Comparison of ENCODE assay signal across 23 cellular contexts in the genomic region with DNA sequence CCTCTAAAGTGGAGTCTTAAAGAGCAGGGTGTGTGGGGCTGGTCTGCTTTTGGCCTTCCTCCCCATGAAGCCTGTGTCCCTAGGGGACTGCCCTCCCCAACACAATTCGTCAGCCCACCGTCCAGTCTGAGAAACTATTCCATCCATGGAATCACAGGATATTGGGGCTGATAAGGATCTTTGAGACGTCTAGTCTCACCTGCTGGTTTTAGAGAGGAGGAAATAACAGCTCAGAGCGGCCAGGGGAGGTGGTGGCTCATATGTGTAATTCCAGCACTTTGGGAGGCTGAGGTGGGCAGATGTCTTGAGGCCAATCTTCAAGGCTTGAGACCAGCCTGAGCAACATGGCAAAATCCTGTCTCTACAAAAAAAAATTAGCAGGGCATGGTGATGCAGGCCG. TPM values are rescaled to one million over a fixed set of nuclear protein-coding genes. Genes with fewer than 3 reads are reported as not detected.
DNase-seq lines count a peak whose midpoint lies in the region; ATAC-seq and TF ChIP-seq lines count a peak whose summit lies in the region.
"Had no signal": no experiment of that assay in that cellular context is flagged by ENCODE, and none has a peak within 500 bp of the region (broad histone marks: within the 10 kb centered on the region; RNA-seq: fewer than 3 reads in every experiment).

No MANE protein-coding gene starts in this region.

- no peak overlapping the region for H3K4me3 Mint-ChIP-seq in activated T-cell treated with anti-CD3 and anti-CD28 coated beads, Interleukin-2, amount 50 U/mL, for 24 hours
- no peak overlapping the region for H3K4me3 Mint-ChIP-seq in activated T-cell treated with anti-CD3 and anti-CD28 coated beads, Interleukin-2, amount 50 U/mL, for 4 hours
- H3K4me3 Mint-ChIP-seq in nephron progenitor cell = peak overlapping the region; percentile 39
- H3K4me3 Mint-ChIP-seq: activated naive CD8-positive, alpha-beta T cell treated with anti-CD3 and anti-CD28 coated beads for 36 hours; naive thymus-derived CD8-positive, alpha-beta T cell had no signal

- intact Hi-C loops in tibial artery (cut with DNase I; ENCODE audit: low total_unique reads) = no loop called here

- no peaks in the 10 kb centered on the region for H3K36me3 ChIP-seq in tibial artery
- H3K36me3 ChIP-seq: Peyer's patch, suprapubic skin had no signal

- H3K27ac Mint-ChIP-seq in activated T-cell treated with anti-CD3 and anti-CD28 coated beads, Interleukin-2, amount 50 U/mL, for 24 hours = peak overlapping the region; percentile 55
- no peak overlapping the region for H3K27ac Mint-ChIP-seq in nephron progenitor cell
- H3K27ac Mint-ChIP-seq: activated naive CD8-positive, alpha-beta T cell treated with anti-CD3 and anti-CD28 coated beads for 36 hours; activated T-helper 2 cell treated with anti-CD3 and anti-CD28 coated beads, Interferon-gamma antibody, Interleukin-2, Interleukin-4, amounts not matched to agents 10 μg/mL and 5 μg/mL and 100 μg/mL, durations not matched to agents 14 hours and 24 hours and 36 hours had no signal

- no peak overlapping the region for H3K4me3 ChIP-seq in tibial artery
- H3K4me3 ChIP-seq: GM12878, Peyer's patch, suprapubic skin had no signal

- no peak for DNase-seq in activated T-cell treated with anti-CD3 and anti-CD28 coated beads, Interleukin-2, amount 50 U/mL, for 24 hours
- no peak for DNase-seq in activated T-cell treated with anti-CD3 and anti-CD28 coated beads, Interleukin-2, amount 50 U/mL, for 4 hours
- DNase-seq in dermis blood vessel endothelial cell (peak; percentile 34), nephron progenitor cell (no peak), tibial artery (no peak), occipital lobe (lab: John Stamatoyannopoulos, UW) (no peak), NCI-H226 (no peak), T-helper 1 cell (no peak)
- DNase-seq: activated CD4-positive, alpha-beta T cell treated with anti-CD3 and anti-CD28 coated beads, Interleukin-2, amount 50 U/mL, for 4 hours; activated CD4-positive, CD25-positive, alpha-beta regulatory T cell; activated CD8-positive, alpha-beta memory T cell treated with anti-CD3 and anti-CD28 coated beads, Interleukin-2, amount 50 U/mL, for 4 hours; activated naive CD8-positive, alpha-beta T cell treated with anti-CD3 and anti-CD28 coated beads for 36 hours; caudate nucleus; cortex of kidney; naive thymus-derived CD8-positive, alpha-beta T cell; NCI-H187 treated with DMSO at 0.1 percent for 48 hours; NCI-H524 treated with DMSO at 0.1 percent for 48 hours; Peyer's patch; stimulated activated CD4-positive, alpha-beta T cell treated with anti-CD3 and anti-CD28 coated beads, Interleukin-2, amount 100 ng/mL, for 48 hours had no signal

- H3K27me3 ChIP-seq in tibial artery = no peaks in the 10 kb centered on the region
- H3K27me3 ChIP-seq: Peyer's patch, suprapubic skin had no signal

- H3K9me3 Mint-ChIP-seq in activated T-cell treated with anti-CD3 and anti-CD28 coated beads, Interleukin-2, amount 50 U/mL, for 24 hours = no peaks in the 10 kb centered on the region
- H3K9me3 Mint-ChIP-seq in activated T-cell treated with anti-CD3 and anti-CD28 coated beads, Interleukin-2, amount 50 U/mL, for 4 hours = no peaks in the 10 kb centered on the region
- no peaks in the 10 kb centered on the region for H3K9me3 Mint-ChIP-seq in nephron progenitor cell
- H3K9me3 Mint-ChIP-seq: activated naive CD8-positive, alpha-beta T cell treated with anti-CD3 and anti-CD28 coated beads for 36 hours; activated T-helper 2 cell treated with anti-CD3 and anti-CD28 coated beads, Interferon-gamma antibody, Interleukin-2, Interleukin-4, amounts not matched to agents 10 μg/mL and 5 μg/mL and 100 μg/mL, durations not matched to agents 14 hours and 24 hours and 36 hours; naive thymus-derived CD8-positive, alpha-beta T cell had no signal

- H3K36me3 Mint-ChIP-seq in activated T-cell treated with anti-CD3 and anti-CD28 coated beads, Interleukin-2, amount 50 U/mL, for 24 hours (ENCODE audit: low read depth) = peaks cover 11% of the 10 kb centered on the region
- peaks cover 5% of the 10 kb centered on the region for H3K36me3 Mint-ChIP-seq in activated T-cell treated with anti-CD3 and anti-CD28 coated beads, Interleukin-2, amount 50 U/mL, for 4 hours (ENCODE audit: insufficient read depth)
- peaks cover 7% of the 10 kb centered on the region for H3K36me3 Mint-ChIP-seq in nephron progenitor cell (ENCODE audit: low read depth)
- H3K36me3 Mint-ChIP-seq: naive thymus-derived CD8-positive, alpha-beta T cell had no signal

- TF ChIP-seq CTCF in nephron progenitor cell (IDR thresholded peaks at IDR 0.05) (no peak), tibial artery (IDR thresholded peaks at IDR 0.05) (no peak)

- no peak for ATAC-seq in activated T-cell treated with anti-CD3 and anti-CD28 coated beads, Interleukin-2, amount 50 U/mL, for 4 hours
- ATAC-seq: GM12878; naive thymus-derived CD8-positive, alpha-beta T cell had no signal

- H3K4me1 ChIP-seq in tibial artery = peaks cover 0 to 37% (median 15%) of the 10 kb centered on the region in 4 donors

- peaks cover 12% of the 10 kb centered on the region for H3K4me1 Mint-ChIP-seq in activated T-cell treated with anti-CD3 and anti-CD28 coated beads, Interleukin-2, amount 50 U/mL, for 24 hours (ENCODE audit: low read depth)
- peaks cover 16% of the 10 kb centered on the region for H3K4me1 Mint-ChIP-seq in activated T-cell treated with anti-CD3 and anti-CD28 coated beads, Interleukin-2, amount 50 U/mL, for 4 hours (ENCODE audit: low read depth)
- peaks cover 26% of the 10 kb centered on the region for H3K4me1 Mint-ChIP-seq in nephron progenitor cell
- H3K4me1 Mint-ChIP-seq: activated naive CD8-positive, alpha-beta T cell treated with anti-CD3 and anti-CD28 coated beads for 36 hours had no signal

- no peaks in the 10 kb centered on the region for H3K27me3 Mint-ChIP-seq in activated T-cell treated with anti-CD3 and anti-CD28 coated beads, Interleukin-2, amount 50 U/mL, for 24 hours
- H3K27me3 Mint-ChIP-seq in activated T-cell treated with anti-CD3 and anti-CD28 coated beads, Interleukin-2, amount 50 U/mL, for 4 hours (ENCODE audit: low read depth) = no peaks in the 10 kb centered on the region
- peaks cover 3% of the 10 kb centered on the region for H3K27me3 Mint-ChIP-seq in nephron progenitor cell (ENCODE audit: low read depth, poor library complexity)
- H3K27me3 Mint-ChIP-seq: activated naive CD8-positive, alpha-beta T cell treated with anti-CD3 and anti-CD28 coated beads for 36 hours; naive thymus-derived CD8-positive, alpha-beta T cell had no signal

- H3K27ac ChIP-seq in tibial artery = peak overlapping the region; percentile 77 to 82
- H3K27ac ChIP-seq: 22Rv1, suprapubic skin had no signal

- no peaks in the 10 kb centered on the region for H3K9me3 ChIP-seq in tibial artery
- H3K9me3 ChIP-seq: Peyer's patch, suprapubic skin had no signal

RNA-seq across cellular contexts. Expression of a gene that starts 32.4 kb away (rescaled TPM):
- total RNA-seq in activated T-cell treated with anti-CD3 and anti-CD28 coated beads, Interleukin-2, amount 50 U/mL, for 4 hours = 10 to 100 TPM in 2 of 3 donors, 1 to 10 TPM in 1; 9.3 to 14.2 (median 13.0) TPM
- 61.3 and 65.9 TPM in 2 replicates for total RNA-seq in dermis blood vessel endothelial cell
- total RNA-seq in occipital lobe = 6.7 TPM

RNA-seq across cellular contexts. Expression of a gene that starts 37.6 kb away (rescaled TPM):
- total RNA-seq in activated T-cell treated with anti-CD3 and anti-CD28 coated beads, Interleukin-2, amount 50 U/mL, for 4 hours = 1 to 10 TPM in 2 of 3 donors, under 1 TPM in 1; 0.63 to 2.4 (median 1.4) TPM
- total RNA-seq in dermis blood vessel endothelial cell = 5.6 and 5.8 TPM in 2 replicates
- 15.6 TPM for total RNA-seq in occipital lobe

RNA-seq across cellular contexts. Expression of a gene that starts 48.7 kb away (rescaled TPM):
- total RNA-seq in activated T-cell treated with anti-CD3 and anti-CD28 coated beads, Interleukin-2, amount 50 U/mL, for 4 hours = 1 to 10 TPM; 1.5 to 2.2 (median 1.6) TPM
- total RNA-seq in dermis blood vessel endothelial cell = 5.4 and 16.5 TPM in 2 replicates
- 0.47 TPM for total RNA-seq in occipital lobe
